19 cellular contexts compared by ENCODE assay signal in the genomic region with DNA sequence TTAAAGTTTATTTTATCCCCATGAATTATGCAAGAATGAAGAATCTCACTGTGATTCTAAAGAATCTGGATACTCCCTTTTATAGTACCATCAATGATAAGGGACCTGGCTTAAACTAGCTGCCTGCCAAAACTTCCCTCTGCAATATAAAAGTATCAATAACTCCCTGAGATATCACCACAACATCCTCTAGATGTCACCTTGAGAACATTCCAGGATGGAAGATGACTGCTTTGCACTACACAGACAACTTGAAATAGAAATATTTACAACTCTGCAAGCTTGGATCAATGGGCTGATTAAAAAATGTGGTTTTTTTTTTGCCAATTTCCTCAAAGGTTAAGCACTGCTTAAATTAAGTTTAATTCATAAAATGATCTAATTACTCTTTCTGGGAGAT.
A peak's percentile ranks its signal among the peaks of the same experiment; 100 is the strongest.
DNase-seq lines count a peak whose midpoint lies in the region; ATAC-seq, FAIRE-seq and TF ChIP-seq lines count a peak whose summit lies in the region.
"Had no signal": no experiment of that assay in that cellular context is flagged by ENCODE, and none has a peak within 500 bp of the region (broad histone marks: within the 10 kb centered on the region; RNA-seq: fewer than 3 reads in every experiment).

No MANE protein-coding gene starts in this region.

- H3K27me3 ChIP-seq in K562 (ENCODE audit: control insufficient read depth in 2 of 2, insufficient read depth in 2 of 2, low read length in 2 of 2) = no peaks in the 10 kb centered on the region
- H3K27me3 ChIP-seq: BLaER1 treated with 17β-estradiol and CSF1 and Interleukin-3, amounts not matched to agents 10 nM and 100 nM; esophagus squamous epithelium; heart left ventricle; MG63; vagina had no signal

- peaks cover 61% of the 10 kb centered on the region for H3K4me1 Mint-ChIP-seq in nephron progenitor cell
- H3K4me1 Mint-ChIP-seq: activated T-helper 17 cell treated with anti-CD3 and anti-CD28 coated beads, Interleukin-2, amount 50 U/mL, for 72 hours; naive B cell had no signal

- in situ Hi-C loops in K562 (cut with MboI) = no loop called here

- H3K9me3 ChIP-seq in K562 (replicated peaks; ENCODE audit: control insufficient read depth, insufficient read depth, low read depth, low read length) = no peaks in the 10 kb centered on the region
- H3K9me3 ChIP-seq: BLaER1 treated with 17β-estradiol and CSF1 and Interleukin-3, amounts not matched to agents 10 nM and 100 nM; esophagus squamous epithelium; heart left ventricle; MG63; vagina had no signal

- H3K9me1 ChIP-seq in K562 (ENCODE audit: control insufficient read depth, insufficient read depth, low read length) = no peaks in the 10 kb centered on the region

- ATAC-seq in K562 = peak; percentile 34; the same call in 1 of the 3 replicates
- ATAC-seq in HG02571 (IDR thresholded peaks at IDR 0.05; ENCODE audit: unreplicated experiment) = no peak
- ATAC-seq: activated T-helper 17 cell treated with anti-CD3 and anti-CD28 coated beads, Interleukin-2, amount 50 U/mL, for 72 hours; heart left ventricle had no signal

- peak in 1 of 2 experiments; percentile 30; a peak in 1 of 4 replicates for TF ChIP-seq RAD21 in K562 (CRISPR knock-in tag; conservative IDR thresholded peaks at IDR 0.05 in 1 of 2, IDR thresholded peaks at IDR 0.05 in 1 of 2)

- no peaks in the 10 kb centered on the region for H3K27me3 Mint-ChIP-seq in nephron progenitor cell (ENCODE audit: low read depth, poor library complexity)
- H3K27me3 Mint-ChIP-seq: activated T-helper 17 cell treated with anti-CD3 and anti-CD28 coated beads, Interleukin-2, amount 50 U/mL, for 72 hours; naive B cell had no signal

- H3K27ac ChIP-seq in K562 (ENCODE audit: extremely low read depth, low read depth, low read length) = no peak overlapping the region
- H3K27ac ChIP-seq: BLaER1 treated with 17β-estradiol and CSF1 and Interleukin-3, amounts not matched to agents 10 nM and 100 nM; esophagus squamous epithelium; heart left ventricle; SK-N-MC; vagina had no signal

- H2AFZ ChIP-seq in K562 (ENCODE audit: low read depth, low read length) = no peak overlapping the region

- H3K79me2 ChIP-seq in K562 (ENCODE audit: control insufficient read depth, insufficient read depth, low read length) = no peaks in the 10 kb centered on the region

- POLR2A ChIA-PET in K562 (lab: Yijun Ruan, JAX) = no interaction called here

- no peaks in the 10 kb centered on the region for H3K9me3 Mint-ChIP-seq in nephron progenitor cell
- H3K9me3 Mint-ChIP-seq: activated T-helper 17 cell treated with anti-CD3 and anti-CD28 coated beads, Interleukin-2, amount 50 U/mL, for 72 hours; naive B cell had no signal

- no peak for TF ChIP-seq POLR2A in K562 (conservative IDR thresholded peaks at IDR 0.05)

- no peak overlapping the region for H3K4me2 ChIP-seq in K562 (ENCODE audit: insufficient read depth, low read length)
- H3K4me2 ChIP-seq: BLaER1 treated with 17β-estradiol and CSF1 and Interleukin-3, amounts not matched to agents 10 nM and 100 nM had no signal

- peaks cover 48% of the 10 kb centered on the region for H3K36me3 Mint-ChIP-seq in nephron progenitor cell (ENCODE audit: low read depth)

- H3K36me3 ChIP-seq in K562 (ENCODE audit: control insufficient read depth, insufficient read depth, low read length) = peaks cover 63% of the 10 kb centered on the region; the same call in 2 of the 3 replicates
- H3K36me3 ChIP-seq: MG63 had no signal

- no peaks in the 10 kb centered on the region for H4K20me1 ChIP-seq in K562 (replicated peaks; ENCODE audit: control insufficient read depth, insufficient read depth, low read length)

- no peaks in the 10 kb centered on the region; a peak in 1 of 5 replicates for H3K4me1 ChIP-seq in K562 (replicated peaks in 1 of 2; ENCODE audit: control insufficient read depth in 2 of 2, insufficient read depth in 2 of 2, low read length in 2 of 2)
- H3K4me1 ChIP-seq: BLaER1 treated with 17β-estradiol and CSF1 and Interleukin-3, amounts not matched to agents 10 nM and 100 nM; heart left ventricle; vagina had no signal

- DNase-seq in COLO829 (ENCODE audit: low spot score) (peak; percentile 14), M059J (ENCODE audit: low read depth) (peak; percentile 12), K562 (ENCODE audit: extremely low read depth in 1 of 4, low spot score in 3 of 4) (no peak), nephron progenitor cell (no peak), iPS-NIHi11 (ENCODE audit: low spot score) (no peak), NCI-H510A (lab: John Stamatoyannopoulos, UW) (no peak)
- DNase-seq: esophagus squamous epithelium, heart left ventricle, MG63, naive B cell, NCI-H1694, posterior cingulate gyrus, substantia nigra had no signal

- TF ChIP-seq EP300 in K562 (IDR thresholded peaks at IDR 0.05; ENCODE audit: low read length) = no peak

- no peak overlapping the region for H3K4me3 ChIP-seq in K562
- H3K4me3 ChIP-seq: BLaER1 treated with 17β-estradiol and CSF1 and Interleukin-3, amounts not matched to agents 10 nM and 100 nM; esophagus squamous epithelium; heart left ventricle; MG63; SK-N-MC; vagina had no signal

- H3K27ac Mint-ChIP-seq in nephron progenitor cell = peak overlapping the region; percentile 30
- H3K27ac Mint-ChIP-seq: activated T-helper 17 cell treated with anti-CD3 and anti-CD28 coated beads, Interleukin-2, amount 50 U/mL, for 72 hours had no signal

- H3K9ac ChIP-seq in K562 (ENCODE audit: insufficient read depth in 1 of 2, low read depth in 2 of 2, low read length in 2 of 2) = no peak overlapping the region
- H3K9ac ChIP-seq: BLaER1 treated with 17β-estradiol and CSF1 and Interleukin-3, amounts not matched to agents 10 nM and 100 nM had no signal

- FAIRE-seq in K562 (lab: Jason Lieb, UNC) = no peak
- FAIRE-seq: HTR-8/SVneo had no signal

- intact Hi-C loops in K562 (cut with micrococcal nuclease) = no loop called here

- BruUV-seq in K562 (replicated peaks; lab: Mats Ljungman, UMichigan) = no TSS peak

- TF ChIP-seq CTCF in K562 (IDR thresholded peaks at IDR 0.05 in 2 of 3, conservative IDR thresholded peaks at IDR 0.05 in 1 of 3; ENCODE audit: insufficient read depth in 2 of 3, low read depth in 1 of 3, low read length in 3 of 3) = peak in 1 of 3 experiments; percentile 28; a peak in 1 of 6 replicates
- TF ChIP-seq CTCF in nephron progenitor cell (IDR thresholded peaks at IDR 0.05) = no peak

- H3K4me3 Mint-ChIP-seq in nephron progenitor cell = no peak overlapping the region
- H3K4me3 Mint-ChIP-seq: activated T-helper 17 cell treated with anti-CD3 and anti-CD28 coated beads, Interleukin-2, amount 50 U/mL, for 72 hours; naive B cell had no signal

- CTCF ChIA-PET in K562 (lab: Yijun Ruan, JAX; ENCODE audit: low intra/inter-chr PET ratio) = no interaction called here

TF ChIP-seq in K562, 482 proteins besides CTCF, POLR2A, EP300 and RAD21:
- TF ChIP-seq HNRNPUL1 (IDR thresholded peaks at IDR 0.05; ENCODE audit: low read length) = no peak
- TF ChIP-seq GTF2A2 (tag; IDR thresholded peaks at IDR 0.05) = no peak
- TF ChIP-seq FOXA1 (IDR thresholded peaks at IDR 0.05; ENCODE audit: borderline replicate concordance) = no peak
- no peak for TF ChIP-seq TBP (optimal IDR thresholded peaks at IDR 0.05; ENCODE audit: low read depth, low read length)
- TF ChIP-seq KDM1A (IDR thresholded peaks at IDR 0.05) = no peak
- no peak for TF ChIP-seq PRPF4 (IDR thresholded peaks at IDR 0.05; ENCODE audit: insufficient read depth, low read depth, low read length, poor library complexity, severe bottlenecking)
- TF ChIP-seq ZBED1 (IDR thresholded peaks at IDR 0.05) = no peak
- TF ChIP-seq ZNF384 (IDR thresholded peaks at IDR 0.05; ENCODE audit: low read depth, low read length) = no peak
- no peak for TF ChIP-seq ZC3H8 (IDR thresholded peaks at IDR 0.05)
- no peak for TF ChIP-seq ZFP1 (CRISPR knock-in tag; IDR thresholded peaks at IDR 0.05)
- TF ChIP-seq SREBF2 (CRISPR knock-in tag; IDR thresholded peaks at IDR 0.05) = no peak
- TF ChIP-seq LEF1 (IDR thresholded peaks at IDR 0.05) = no peak
- TF ChIP-seq ZNF644 (tag; IDR thresholded peaks at IDR 0.05; ENCODE audit: low read depth) = no peak
- no peak for TF ChIP-seq NFATC3 (IDR thresholded peaks at IDR 0.05)
- TF ChIP-seq BRD4 (IDR thresholded peaks at IDR 0.05) = no peak
- TF ChIP-seq, protein P1, sequence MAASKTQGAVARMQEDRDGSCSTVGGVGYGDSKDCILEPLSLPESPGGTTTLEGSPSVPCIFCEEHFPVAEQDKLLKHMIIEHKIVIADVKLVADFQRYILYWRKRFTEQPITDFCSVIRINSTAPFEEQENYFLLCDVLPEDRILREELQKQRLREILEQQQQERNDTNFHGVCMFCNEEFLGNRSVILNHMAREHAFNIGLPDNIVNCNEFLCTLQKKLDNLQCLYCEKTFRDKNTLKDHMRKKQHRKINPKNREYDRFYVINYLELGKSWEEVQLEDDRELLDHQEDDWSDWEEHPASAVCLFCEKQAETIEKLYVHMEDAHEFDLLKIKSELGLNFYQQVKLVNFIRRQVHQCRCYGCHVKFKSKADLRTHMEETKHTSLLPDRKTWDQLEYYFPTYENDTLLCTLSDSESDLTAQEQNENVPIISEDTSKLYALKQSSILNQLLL (CRISPR knock-in tag; IDR thresholded peaks at IDR 0.05; ENCODE audit: borderline replicate concordance) = no peak
- TF ChIP-seq KLF13 (tag; IDR thresholded peaks at IDR 0.05; ENCODE audit: borderline replicate concordance, low read depth) = no peak
- TF ChIP-seq, protein P2, sequence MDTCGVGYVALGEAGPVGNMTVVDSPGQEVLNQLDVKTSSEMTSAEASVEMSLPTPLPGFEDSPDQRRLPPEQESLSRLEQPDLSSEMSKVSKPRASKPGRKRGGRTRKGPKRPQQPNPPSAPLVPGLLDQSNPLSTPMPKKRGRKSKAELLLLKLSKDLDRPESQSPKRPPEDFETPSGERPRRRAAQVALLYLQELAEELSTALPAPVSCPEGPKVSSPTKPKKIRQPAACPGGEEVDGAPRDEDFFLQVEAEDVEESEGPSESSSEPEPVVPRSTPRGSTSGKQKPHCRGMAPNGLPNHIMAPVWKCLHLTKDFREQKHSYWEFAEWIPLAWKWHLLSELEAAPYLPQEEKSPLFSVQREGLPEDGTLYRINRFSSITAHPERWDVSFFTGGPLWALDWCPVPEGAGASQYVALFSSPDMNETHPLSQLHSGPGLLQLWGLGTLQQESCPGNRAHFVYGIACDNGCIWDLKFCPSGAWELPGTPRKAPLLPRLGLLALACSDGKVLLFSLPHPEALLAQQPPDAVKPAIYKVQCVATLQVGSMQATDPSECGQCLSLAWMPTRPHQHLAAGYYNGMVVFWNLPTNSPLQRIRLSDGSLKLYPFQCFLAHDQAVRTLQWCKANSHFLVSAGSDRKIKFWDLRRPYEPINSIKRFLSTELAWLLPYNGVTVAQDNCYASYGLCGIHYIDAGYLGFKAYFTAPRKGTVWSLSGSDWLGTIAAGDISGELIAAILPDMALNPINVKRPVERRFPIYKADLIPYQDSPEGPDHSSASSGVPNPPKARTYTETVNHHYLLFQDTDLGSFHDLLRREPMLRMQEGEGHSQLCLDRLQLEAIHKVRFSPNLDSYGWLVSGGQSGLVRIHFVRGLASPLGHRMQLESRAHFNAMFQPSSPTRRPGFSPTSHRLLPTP (IDR thresholded peaks at IDR 0.05; ENCODE audit: borderline replicate concordance, extremely low read depth, insufficient read length) = no peak
- no peak for TF ChIP-seq ZNF77 (CRISPR knock-in tag; IDR thresholded peaks at IDR 0.05)

Comparison
In these comparisons a context has a peak if more than half of its experiments do, and no peak if none do; other contexts are left out.
1. DNase-seq: peak in COLO829 (single experiment) and M059J (single experiment); none in K562 (0 of 4), nephron progenitor cell (single experiment), iPS-NIHi11 (single experiment) and NCI-H510A (single experiment).